In the genomic region with DNA sequence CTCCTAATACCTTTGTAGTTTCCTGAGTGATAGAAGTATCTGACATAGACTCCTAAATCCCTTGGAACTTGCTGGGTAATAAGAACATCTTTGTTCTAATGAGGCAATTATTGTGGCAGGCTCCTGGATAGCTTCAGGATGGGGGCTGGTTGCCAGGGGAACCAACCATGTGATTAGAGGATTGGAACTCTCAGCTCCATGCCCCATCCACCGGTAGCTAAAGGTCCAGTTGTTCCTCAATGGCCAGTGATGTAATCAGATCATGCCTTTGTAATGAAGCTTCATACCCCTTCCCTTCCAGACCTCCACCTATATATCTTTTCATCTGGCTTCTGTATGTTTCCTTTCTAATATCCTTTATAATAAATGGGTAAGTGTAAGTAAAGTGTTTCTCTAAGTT, we compare ENCODE assay signal across 21 cellular contexts.
DNase-seq lines count a peak whose midpoint lies in the region; ATAC-seq and TF ChIP-seq lines count a peak whose summit lies in the region.
"Had no signal": no experiment of that assay in that cellular context is flagged by ENCODE, and none has a peak within 500 bp of the region (broad histone marks: within the 10 kb centered on the region; RNA-seq: fewer than 3 reads in every experiment).

No MANE protein-coding gene starts in this region.

- 40 to 96% methylated on average over 1 of the region's 1 CpG for WGBS in endodermal cell (ENCODE audit: insufficient coverage in 1 of 2, insufficient read length in 1 of 2), 2 experiments

- peaks cover 0 to 5% of the 10 kb centered on the region in 2 donors for H3K27me3 Mint-ChIP-seq in CD4-positive, alpha-beta memory T cell
- H3K27me3 Mint-ChIP-seq in endodermal cell (ENCODE audit: insufficient read depth) = no peaks in the 10 kb centered on the region

- no peaks in the 10 kb centered on the region for H3K36me3 ChIP-seq in CD4-positive, alpha-beta memory T cell (ENCODE audit: insufficient read depth, low read length)
- H3K36me3 ChIP-seq in endodermal cell (ENCODE audit: control insufficient read depth, insufficient read depth, low read length) = no peaks in the 10 kb centered on the region
- H3K36me3 ChIP-seq: BLaER1 treated with 17β-estradiol and CSF1 and Interleukin-3, amounts not matched to agents 10 nM and 100 nM had no signal

- intact Hi-C loops in CD4-positive, alpha-beta memory T cell (cut with micrococcal nuclease) = no loop called here

- POLR2A ChIA-PET in CD4-positive, alpha-beta memory T cell (lab: Charles Lee; ENCODE audit: partially characterized antibody) = no interaction called here

- no peak overlapping the region for H3K27ac Mint-ChIP-seq in CD4-positive, alpha-beta memory T cell
- no peak overlapping the region for H3K27ac Mint-ChIP-seq in endodermal cell
- H3K27ac Mint-ChIP-seq: CD8-positive, alpha-beta memory T cell; HFFc6 had no signal

- H3K27ac ChIP-seq in CD4-positive, alpha-beta memory T cell (ENCODE audit: low read depth, low read length) = no peak overlapping the region
- H3K27ac ChIP-seq in endodermal cell (ENCODE audit: low read depth, low read length) = no peak overlapping the region
- H3K27ac ChIP-seq: BLaER1 treated with 17β-estradiol and CSF1 and Interleukin-3, amounts not matched to agents 10 nM and 100 nM had no signal

- ATAC-seq in SK-N-SH treated with all-trans-retinoic acid at 6 μM for 48 hours = no peak
- ATAC-seq: HCT116 had no signal

- CTCF ChIA-PET in CD4-positive, alpha-beta memory T cell (lab: Charles Lee; ENCODE audit: partially characterized antibody) = no interaction called here

- H3K36me3 Mint-ChIP-seq in CD4-positive, alpha-beta memory T cell = no peaks in the 10 kb centered on the region
- peaks cover 3% of the 10 kb centered on the region for H3K36me3 Mint-ChIP-seq in endodermal cell (ENCODE audit: low read depth)
- H3K36me3 Mint-ChIP-seq: CD8-positive, alpha-beta memory T cell had no signal

- H3K9me3 ChIP-seq in CD4-positive, alpha-beta memory T cell (ENCODE audit: control insufficient read depth in 1 of 2, low read length in 2 of 2) = no peaks in the 10 kb centered on the region
- no peaks in the 10 kb centered on the region for H3K9me3 ChIP-seq in endodermal cell (ENCODE audit: control insufficient read depth, low read length)

- TF ChIP-seq CTCF in retinal pigment epithelial cell (conservative IDR thresholded peaks at IDR 0.05; ENCODE audit: low read depth, low read length) (no peak), endodermal cell (conservative IDR thresholded peaks at IDR 0.05) (no peak)

- H3K4me3 Mint-ChIP-seq in CD4-positive, alpha-beta memory T cell = no peak overlapping the region
- H3K4me3 Mint-ChIP-seq in endodermal cell = no peak overlapping the region
- H3K4me3 Mint-ChIP-seq: CD8-positive, alpha-beta memory T cell; HFFc6 had no signal

- no peaks in the 10 kb centered on the region for H3K4me1 ChIP-seq in CD4-positive, alpha-beta memory T cell (ENCODE audit: insufficient read depth, low read length)
- H3K4me1 ChIP-seq in endodermal cell (ENCODE audit: control insufficient read depth, insufficient read depth, low read length) = no peaks in the 10 kb centered on the region

- H3K9ac ChIP-seq in endodermal cell (ENCODE audit: extremely low read depth, low read length, poor library complexity, severe bottlenecking) = no peak overlapping the region
- H3K9ac ChIP-seq: BLaER1 treated with 17β-estradiol and CSF1 and Interleukin-3, amounts not matched to agents 10 nM and 100 nM had no signal

- H3K4me3 ChIP-seq in retinal pigment epithelial cell (ENCODE audit: low read length) (no peak overlapping the region), endodermal cell (ENCODE audit: low read length) (no peak overlapping the region)
- no peak overlapping the region for H3K4me3 ChIP-seq in CD4-positive, alpha-beta memory T cell (ENCODE audit: low read length in 2 of 2)
- H3K4me3 ChIP-seq: BLaER1 treated with 17β-estradiol and CSF1 and Interleukin-3, amounts not matched to agents 10 nM and 100 nM had no signal

- H3K9me3 Mint-ChIP-seq in CD4-positive, alpha-beta memory T cell = peaks cover 0 to 5% (median 0%) of the 10 kb centered on the region in 8 donors
- H3K9me3 Mint-ChIP-seq in endodermal cell = peaks cover 19% of the 10 kb centered on the region
- H3K9me3 Mint-ChIP-seq: CD8-positive, alpha-beta memory T cell had no signal

- peak; percentile 31 for DNase-seq in NCI-H748 (lab: John Stamatoyannopoulos, UW; ENCODE audit: unreplicated experiment)
- no peak for DNase-seq in NCI-H748 treated with DMSO at 0.1 percent for 48 hours (lab: John Stamatoyannopoulos, UW)
- DNase-seq in NCI-H69 (lab: John Stamatoyannopoulos, UW) = peak; percentile 49
- DNase-seq in islet precursor cell = peak; percentile 62
- peak; percentile 7 for DNase-seq in retinal pigment epithelial cell (ENCODE audit: low read depth)
- no peak for DNase-seq in CD4-positive, alpha-beta memory T cell
- no peak for DNase-seq in endodermal cell
- DNase-seq: 8988T; CD8-positive, alpha-beta memory T cell; COR-L47; DMS 273 treated with DMSO at 0.1 percent for 48 hours; DMS53; DND-41; EL; GOT3; H7; HFFc6; IMR-90 had no signal

- H3K4me1 Mint-ChIP-seq in CD4-positive, alpha-beta memory T cell = no peaks in the 10 kb centered on the region
- H3K4me1 Mint-ChIP-seq in endodermal cell = no peaks in the 10 kb centered on the region
- H3K4me1 Mint-ChIP-seq: CD8-positive, alpha-beta memory T cell had no signal

- no peaks in the 10 kb centered on the region for H3K27me3 ChIP-seq in CD4-positive, alpha-beta memory T cell (ENCODE audit: insufficient read depth, low read length)
- no peaks in the 10 kb centered on the region for H3K27me3 ChIP-seq in endodermal cell (ENCODE audit: control insufficient read depth, insufficient read depth, low read length, poor library complexity, severe bottlenecking)
- H3K27me3 ChIP-seq: BLaER1 treated with 17β-estradiol and CSF1 and Interleukin-3, amounts not matched to agents 10 nM and 100 nM had no signal

TF ChIP-seq in SK-N-SH treated with all-trans-retinoic acid at 6 μM for 48 hours, 23 proteins besides CTCF, POLR2A, EP300 and RAD21 (continues in another document):
- no peak for TF ChIP-seq PPARA (CRISPR knock-in tag; IDR thresholded peaks at IDR 0.05; ENCODE audit: borderline replicate concordance)
- no peak for TF ChIP-seq TSHZ2 (CRISPR knock-in tag; IDR thresholded peaks at IDR 0.05)
- TF ChIP-seq, protein P1, sequence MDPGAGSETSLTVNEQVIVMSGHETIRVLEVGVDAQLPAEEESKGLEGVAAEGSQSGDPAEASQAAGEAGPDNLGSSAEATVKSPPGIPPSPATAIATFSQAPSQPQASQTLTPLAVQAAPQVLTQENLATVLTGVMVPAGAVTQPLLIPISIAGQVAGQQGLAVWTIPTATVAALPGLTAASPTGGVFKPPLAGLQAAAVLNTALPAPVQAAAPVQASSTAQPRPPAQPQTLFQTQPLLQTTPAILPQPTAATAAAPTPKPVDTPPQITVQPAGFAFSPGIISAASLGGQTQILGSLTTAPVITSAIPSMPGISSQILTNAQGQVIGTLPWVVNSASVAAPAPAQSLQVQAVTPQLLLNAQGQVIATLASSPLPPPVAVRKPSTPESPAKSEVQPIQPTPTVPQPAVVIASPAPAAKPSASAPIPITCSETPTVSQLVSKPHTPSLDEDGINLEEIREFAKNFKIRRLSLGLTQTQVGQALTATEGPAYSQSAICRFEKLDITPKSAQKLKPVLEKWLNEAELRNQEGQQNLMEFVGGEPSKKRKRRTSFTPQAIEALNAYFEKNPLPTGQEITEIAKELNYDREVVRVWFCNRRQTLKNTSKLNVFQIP (CRISPR knock-in tag; IDR thresholded peaks at IDR 0.05; ENCODE audit: borderline replicate concordance, low read depth) = no peak
- TF ChIP-seq OSR1 (CRISPR knock-in tag; IDR thresholded peaks at IDR 0.05) = no peak
- TF ChIP-seq PATZ1 (CRISPR knock-in tag; IDR thresholded peaks at IDR 0.05; ENCODE audit: borderline replicate concordance) = no peak
- no peak for TF ChIP-seq ZFP3 (CRISPR knock-in tag; IDR thresholded peaks at IDR 0.05)
- TF ChIP-seq ZFP30 (CRISPR knock-in tag; IDR thresholded peaks at IDR 0.05) = no peak
- TF ChIP-seq TOX (CRISPR knock-in tag; IDR thresholded peaks at IDR 0.05; ENCODE audit: borderline replicate concordance) = no peak
- TF ChIP-seq ESRRG (CRISPR knock-in tag; IDR thresholded peaks at IDR 0.05) = no peak

Comparison
In these comparisons a context has a peak if more than half of its experiments do, and no peak if none do; other contexts are left out.
1. DNase-seq: peak in NCI-H748 (single experiment), NCI-H69 (single experiment), islet precursor cell (single experiment) and retinal pigment epithelial cell (single experiment); none in NCI-H748 treated with DMSO at 0.1 percent for 48 hours (single experiment), CD4-positive, alpha-beta memory T cell (0 of 5) and endodermal cell (single experiment).